In genomic region chr5:117590944-117591343, GRCh38 we compare ENCODE assay signal across 8 cellular contexts.
A peak's percentile ranks its signal among the peaks of the same experiment; 100 is the strongest.
DNase-seq lines count a peak whose midpoint lies in the region; ATAC-seq and TF ChIP-seq lines count a peak whose summit lies in the region.

No MANE protein-coding gene starts in this region.

- H3K4me3 ChIP-seq in DND-41 (ENCODE audit: low read depth in 1 of 2, low read length in 2 of 2) = no peak overlapping the region
- H3K4me3 ChIP-seq in epithelial cell of esophagus (ENCODE audit: low read length) = no peak overlapping the region
- H3K4me3 ChIP-seq in CD8-positive, alpha-beta T cell (ENCODE audit: low read depth, low read length) = no peak overlapping the region
- H3K4me3 ChIP-seq in osteoblast (ENCODE audit: insufficient read depth, low read length) = no peak overlapping the region
- H3K4me3 ChIP-seq in transverse colon = no peak overlapping the region

- H4K20me1 ChIP-seq in DND-41 (ENCODE audit: insufficient read depth, low read length) = no peaks in the 10 kb centered on the region
- H4K20me1 ChIP-seq in osteoblast (ENCODE audit: insufficient read depth, low read length) = no peaks in the 10 kb centered on the region

- H3K27ac ChIP-seq in DND-41 (ENCODE audit: low read length) (no peak overlapping the region), osteoblast (ENCODE audit: low read depth, low read length) (no peak overlapping the region), transverse colon (no peak overlapping the region)
- no peak overlapping the region for H3K27ac ChIP-seq in CD8-positive, alpha-beta T cell (ENCODE audit: low read depth, low read length)

- H3K9me3 Mint-ChIP-seq in CD8-positive, alpha-beta T cell = peaks cover 3% of the 10 kb centered on the region
- peaks cover 3 to 5% of the 10 kb centered on the region in 2 donors for H3K9me3 Mint-ChIP-seq in activated T-cell treated with anti-CD3 and anti-CD28 coated beads, Interleukin-2, amount 50 U/mL, for 72 hours

- no peaks in the 10 kb centered on the region for H3K27me3 ChIP-seq in DND-41 (ENCODE audit: insufficient read depth, low read length, poor library complexity)
- H3K27me3 ChIP-seq in CD8-positive, alpha-beta T cell (ENCODE audit: insufficient read depth, low read length) = no peaks in the 10 kb centered on the region
- no peaks in the 10 kb centered on the region for H3K27me3 ChIP-seq in osteoblast (ENCODE audit: insufficient read depth, low read length)
- H3K27me3 ChIP-seq in transverse colon = no peaks in the 10 kb centered on the region

- DNase-seq in DND-41 = no peak
- DNase-seq in epithelial cell of esophagus (ENCODE audit: low read depth) = peak; percentile 16
- DNase-seq in CD8-positive, alpha-beta T cell = no peak
- no peak for DNase-seq in activated T-cell treated with anti-CD3 and anti-CD28 coated beads, Interleukin-2, amount 50 U/mL, for 72 hours
- no peak for DNase-seq in osteoblast (ENCODE audit: insufficient read length, low spot score, missing footprints)
- no peak for DNase-seq in transverse colon

- ATAC-seq in DND-41 (ENCODE audit: insufficient read depth, low read depth) (no peak), GM21390 (IDR thresholded peaks at IDR 0.05; ENCODE audit: unreplicated experiment) (peak; percentile 82)
- no peak for ATAC-seq in CD8-positive, alpha-beta T cell
- ATAC-seq in activated T-cell treated with anti-CD3 and anti-CD28 coated beads, Interleukin-2, amount 50 U/mL, for 72 hours (replicated peaks in 1 of 2) = no peak

- no peak overlapping the region for H3K4me3 Mint-ChIP-seq in CD8-positive, alpha-beta T cell
- no peak overlapping the region for H3K4me3 Mint-ChIP-seq in activated T-cell treated with anti-CD3 and anti-CD28 coated beads, Interleukin-2, amount 50 U/mL, for 72 hours

- peak; percentile 34 for TF ChIP-seq CTCF in DND-41 (IDR thresholded peaks at IDR 0.05; ENCODE audit: borderline replicate concordance, extremely low read depth, low read length, poor library complexity, severe bottlenecking)
- TF ChIP-seq CTCF in epithelial cell of esophagus (IDR thresholded peaks at IDR 0.05; ENCODE audit: insufficient read depth, low read depth, low read length, missing control alignments) = peak; percentile 44
- TF ChIP-seq CTCF in CD8-positive, alpha-beta T cell (IDR thresholded peaks at IDR 0.05) = no peak
- TF ChIP-seq CTCF in osteoblast (IDR thresholded peaks at IDR 0.05; ENCODE audit: extremely low read depth, low read depth, low read length) = no peak
- TF ChIP-seq CTCF in transverse colon (IDR thresholded peaks at IDR 0.05) = peak in 1 of 5 experiments; percentile 19

- H3K36me3 Mint-ChIP-seq in CD8-positive, alpha-beta T cell = no peaks in the 10 kb centered on the region
- no peaks in the 10 kb centered on the region for H3K36me3 Mint-ChIP-seq in activated T-cell treated with anti-CD3 and anti-CD28 coated beads, Interleukin-2, amount 50 U/mL, for 72 hours (ENCODE audit: insufficient read depth in 2 of 2)

- H3K4me2 ChIP-seq in DND-41 (ENCODE audit: insufficient read depth, low read length) = no peak overlapping the region
- H3K4me2 ChIP-seq in osteoblast (ENCODE audit: insufficient read depth, low read length) = no peak overlapping the region

- no peak overlapping the region for H2AFZ ChIP-seq in DND-41 (ENCODE audit: low read depth, low read length)
- H2AFZ ChIP-seq in osteoblast (ENCODE audit: low read length) = no peak overlapping the region

- in situ Hi-C loops in transverse colon (cut with MboI; ENCODE audit: low pct_ligation_motif_present in 1 of 4, low pct_unique_long_range_greater_than_20kb in 1 of 4, low sequenced_read_pairs in 3 of 4) = no loop called here

- H3K4me1 Mint-ChIP-seq in CD8-positive, alpha-beta T cell (ENCODE audit: low read depth) = no peaks in the 10 kb centered on the region
- H3K4me1 Mint-ChIP-seq in activated T-cell treated with anti-CD3 and anti-CD28 coated beads, Interleukin-2, amount 50 U/mL, for 72 hours (ENCODE audit: low read depth) = no peaks in the 10 kb centered on the region

- no peaks in the 10 kb centered on the region for H3K27me3 Mint-ChIP-seq in CD8-positive, alpha-beta T cell (ENCODE audit: low read depth)
- no peaks in the 10 kb centered on the region for H3K27me3 Mint-ChIP-seq in activated T-cell treated with anti-CD3 and anti-CD28 coated beads, Interleukin-2, amount 50 U/mL, for 72 hours (ENCODE audit: low read depth)

- H3K36me3 ChIP-seq in DND-41 (ENCODE audit: insufficient read depth, low read length) (no peaks in the 10 kb centered on the region), osteoblast (ENCODE audit: insufficient read depth, low read length) (no peaks in the 10 kb centered on the region), transverse colon (no peaks in the 10 kb centered on the region)
- no peaks in the 10 kb centered on the region for H3K36me3 ChIP-seq in CD8-positive, alpha-beta T cell (ENCODE audit: insufficient read depth, low read length)

- H3K9me3 ChIP-seq in DND-41 (ENCODE audit: insufficient read depth, low read length, severe bottlenecking) = no peaks in the 10 kb centered on the region
- H3K9me3 ChIP-seq in CD8-positive, alpha-beta T cell (ENCODE audit: low read length) = no peaks in the 10 kb centered on the region
- no peaks in the 10 kb centered on the region for H3K9me3 ChIP-seq in osteoblast (ENCODE audit: low read depth, low read length)
- no peaks in the 10 kb centered on the region for H3K9me3 ChIP-seq in transverse colon

- no peak for TF ChIP-seq POLR2A in transverse colon (IDR thresholded peaks at IDR 0.05)

- no peak overlapping the region for H3K27ac Mint-ChIP-seq in CD8-positive, alpha-beta T cell
- no peak overlapping the region for H3K27ac Mint-ChIP-seq in activated T-cell treated with anti-CD3 and anti-CD28 coated beads, Interleukin-2, amount 50 U/mL, for 72 hours

- intact Hi-C loops in CD8-positive, alpha-beta T cell (cut with DNase I, micrococcal nuclease) = no loop called here
- intact Hi-C loops in transverse colon (cut with DNase I; ENCODE audit: low total_unique reads) = no loop called here

- 48 to 50% methylated on average over 1 of the region's 1 CpG for WGBS in transverse colon (ENCODE audit: low coverage in 1 of 2), 2 donors

- no peak for TF ChIP-seq EP300 in Ishikawa (IDR thresholded peaks at IDR 0.05; ENCODE audit: borderline replicate concordance)
- TF ChIP-seq EP300 in transverse colon (IDR thresholded peaks at IDR 0.05; ENCODE audit: low read depth) = no peak

- H3K9ac ChIP-seq in DND-41 (ENCODE audit: low read depth, low read length) = no peak overlapping the region

- no peaks in the 10 kb centered on the region for H3K79me2 ChIP-seq in DND-41 (ENCODE audit: insufficient read depth, low read length)
- H3K79me2 ChIP-seq in osteoblast (ENCODE audit: insufficient read depth, low read length) = no peaks in the 10 kb centered on the region

- CTCF ChIA-PET in CD8-positive, alpha-beta T cell (lab: Charles Lee) = no interaction called here

- H3K4me1 ChIP-seq in DND-41 (ENCODE audit: insufficient read depth, low read length) (no peaks in the 10 kb centered on the region), osteoblast (ENCODE audit: insufficient read depth, low read length) (no peaks in the 10 kb centered on the region), transverse colon (no peaks in the 10 kb centered on the region)
- no peaks in the 10 kb centered on the region for H3K4me1 ChIP-seq in CD8-positive, alpha-beta T cell (ENCODE audit: insufficient read depth, low read length)

- TF ChIP-seq RAD21 in Ishikawa (IDR thresholded peaks at IDR 0.05; ENCODE audit: low read depth) = peak; percentile 63

- POLR2A ChIA-PET in CD8-positive, alpha-beta T cell (lab: Charles Lee) = no interaction called here

TF ChIP-seq in Ishikawa, 13 proteins besides CTCF, POLR2A, EP300 and RAD21 (continues in another document):
- TF ChIP-seq FOXM1 (IDR thresholded peaks at IDR 0.05; ENCODE audit: borderline replicate concordance, low read depth) = no peak
- no peak for TF ChIP-seq REST (IDR thresholded peaks at IDR 0.05; ENCODE audit: low read depth)
- no peak for TF ChIP-seq MAX (IDR thresholded peaks at IDR 0.05)
- no peak for TF ChIP-seq YY1 (IDR thresholded peaks at IDR 0.05; ENCODE audit: low read depth)
- no peak for TF ChIP-seq USF1 (IDR thresholded peaks at IDR 0.05)
- no peak for TF ChIP-seq TCF12 (IDR thresholded peaks at IDR 0.05; ENCODE audit: low read depth)
- TF ChIP-seq TAF1 (IDR thresholded peaks at IDR 0.05; ENCODE audit: low read depth) = no peak
- no peak for TF ChIP-seq CEBPB (IDR thresholded peaks at IDR 0.05)
- TF ChIP-seq TEAD4 (IDR thresholded peaks at IDR 0.05) = no peak
- no peak for TF ChIP-seq NFIC (IDR thresholded peaks at IDR 0.05)

Comparison
In these comparisons a context has a peak if more than half of its experiments do, and no peak if none do; other contexts are left out.
1. CTCF ChIP-seq: peak in DND-41 (single experiment) and epithelial cell of esophagus (single experiment); none in CD8-positive, alpha-beta T cell (single experiment) and osteoblast (single experiment).